ENCODE assay signal across 8 cellular contexts in the genomic region with DNA sequence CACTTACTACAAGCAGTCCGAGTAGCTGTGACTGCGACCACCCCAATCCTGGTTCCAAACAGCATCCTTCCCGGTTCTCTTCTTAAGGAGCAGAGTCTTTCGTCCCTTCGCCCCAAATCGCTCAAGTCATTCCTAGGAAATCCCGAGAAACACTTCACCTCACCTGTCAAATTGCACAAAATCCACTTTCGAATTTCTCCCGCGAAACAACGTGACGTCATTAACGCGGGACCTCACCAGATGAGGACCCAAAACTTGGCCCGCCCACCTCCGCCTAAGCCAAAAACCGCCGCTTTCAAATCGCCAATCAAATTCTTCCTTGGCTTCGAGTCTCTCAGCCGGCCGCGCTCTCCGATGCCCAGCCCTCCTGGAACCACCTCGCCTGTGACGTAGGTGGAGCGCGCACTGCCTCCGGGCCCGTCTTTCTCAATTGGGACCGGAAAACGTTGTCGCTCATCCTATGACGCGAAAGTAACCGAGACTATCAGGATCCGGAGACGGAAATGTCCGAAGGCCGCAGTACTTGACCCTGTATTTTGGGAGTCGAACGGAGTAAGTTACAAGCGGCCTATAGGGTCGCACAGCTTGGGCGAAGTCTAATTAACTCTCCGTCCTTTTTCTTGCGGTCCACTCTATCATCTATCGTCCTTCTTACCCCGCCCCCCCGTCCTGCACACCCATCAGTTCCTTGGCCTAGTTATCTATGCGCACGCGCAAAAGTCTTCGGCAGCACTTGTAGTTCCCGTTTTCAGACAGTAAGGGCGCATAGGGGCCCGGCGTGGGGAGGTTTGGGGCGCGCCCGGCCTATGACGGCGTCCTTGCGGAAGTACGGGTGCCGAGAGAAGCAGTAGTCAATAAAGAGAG. TPM values are rescaled to one million over a fixed set of nuclear protein-coding genes. Genes with fewer than 3 reads are reported as not detected.
DNase-seq lines count a peak whose midpoint lies in the region; FAIRE-seq and TF ChIP-seq lines count a peak whose summit lies in the region.

A gene (plus strand): TSS at position 456 of the 864 bp plus-strand sequence. CDS start 7,527 bp downstream, outside the sequence.
A gene with protein sequence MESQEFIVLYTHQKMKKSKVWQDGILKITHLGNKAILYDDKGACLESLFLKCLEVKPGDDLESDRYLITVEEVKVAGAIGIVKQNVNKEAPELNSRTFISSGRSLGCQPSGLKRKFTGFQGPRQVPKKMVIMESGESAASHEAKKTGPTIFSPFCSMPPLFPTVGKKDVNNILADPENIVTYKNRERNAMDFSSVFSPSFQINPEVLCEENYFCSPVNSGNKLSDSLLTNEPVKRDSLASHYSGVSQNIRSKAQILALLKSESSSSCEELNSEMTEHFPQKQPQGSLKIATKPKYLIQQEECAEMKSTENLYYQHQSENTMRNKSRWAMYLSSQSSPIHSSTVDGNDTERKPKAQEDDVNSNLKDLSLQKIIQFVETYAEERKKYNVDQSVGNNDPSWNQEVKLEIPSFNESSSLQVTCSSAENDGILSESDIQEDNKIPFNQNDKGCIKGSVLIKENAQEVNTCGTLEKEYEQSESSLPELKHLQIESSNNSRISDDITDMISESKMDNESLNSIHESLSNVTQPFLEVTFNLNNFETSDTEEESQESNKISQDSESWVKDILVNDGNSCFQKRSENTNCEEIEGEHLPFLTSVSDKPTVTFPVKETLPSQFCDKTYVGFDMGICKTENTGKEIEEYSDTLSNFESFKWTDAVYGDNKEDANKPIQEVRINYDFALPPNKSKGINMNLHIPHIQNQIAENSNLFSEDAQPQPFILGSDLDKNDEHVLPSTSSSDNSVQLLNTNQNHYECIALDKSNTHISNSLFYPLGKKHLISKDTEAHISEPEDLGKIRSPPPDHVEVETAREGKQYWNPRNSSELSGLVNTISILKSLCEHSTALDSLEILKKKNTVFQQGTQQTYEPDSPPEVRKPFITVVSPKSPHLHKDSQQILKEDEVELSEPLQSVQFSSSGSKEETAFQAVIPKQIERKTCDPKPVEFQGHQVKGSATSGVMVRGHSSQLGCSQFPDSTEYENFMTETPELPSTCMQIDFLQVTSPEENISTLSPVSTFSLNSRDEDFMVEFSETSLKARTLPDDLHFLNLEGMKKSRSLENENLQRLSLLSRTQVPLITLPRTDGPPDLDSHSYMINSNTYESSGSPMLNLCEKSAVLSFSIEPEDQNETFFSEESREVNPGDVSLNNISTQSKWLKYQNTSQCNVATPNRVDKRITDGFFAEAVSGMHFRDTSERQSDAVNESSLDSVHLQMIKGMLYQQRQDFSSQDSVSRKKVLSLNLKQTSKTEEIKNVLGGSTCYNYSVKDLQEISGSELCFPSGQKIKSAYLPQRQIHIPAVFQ (N-terminal part only) (minus strand): TSS at position 222 of the 864 bp plus-strand sequence. CDS start 3,733 bp downstream, outside the sequence.

- peak within 1 kb of the TSS; percentile 95; the same call in 1 of the 2 replicates for H3K14ac ChIP-seq in H9 (ENCODE audit: insufficient read depth, low read length)

- H3K4me1 ChIP-seq in H9 (ENCODE audit: insufficient read depth, low read length) (no peaks in the 10 kb centered on the region), stomach smooth muscle (ENCODE audit: control insufficient read depth, insufficient read depth, low read length) (peaks cover 4% of the 10 kb centered on the region)

- DNase-seq in H9 (peak; percentile 99), MG63 (peak; percentile 95), SHP77 treated with DMSO at 0.1 percent for 48 hours (lab: John Stamatoyannopoulos, UW) (peak; percentile 76), activated gamma-delta T cell (lab: John Stamatoyannopoulos, UW) (peak; percentile 92), foreskin fibroblast (peak; percentile 99 to 100), neural crest cell (ENCODE audit: low read depth, low spot score) (peak; percentile 96)

- H3K4me1 Mint-ChIP-seq in H9 (peaks cover 25% of the 10 kb centered on the region in 2 experiments), neural crest cell (peaks cover 16% of the 10 kb centered on the region)

- TF ChIP-seq CTCF in H9 (conservative IDR thresholded peaks at IDR 0.05), result peak; percentile 83
- TF ChIP-seq CTCF in foreskin fibroblast (IDR thresholded peaks at IDR 0.05; ENCODE audit: low read depth, low read length), result peak; percentile 60
- TF ChIP-seq CTCF in neural crest cell (conservative IDR thresholded peaks at IDR 0.05), result peak; percentile 80

- H4K91ac ChIP-seq in H9 (ENCODE audit: insufficient read length, low read depth, low read length), result no peak within 1 kb of the TSS

- H3K23me2 ChIP-seq in H9 (ENCODE audit: insufficient read length, low read depth, low read length, poor library complexity, severe bottlenecking), result no peaks in the 10 kb centered on the region

- H3K18ac ChIP-seq in H9 (ENCODE audit: insufficient read length, low read depth, low read length), result peak within 1 kb of the TSS; percentile 95

- H3K27me3 ChIP-seq in H9 (ENCODE audit: insufficient read depth, low read length) (no peaks in the 10 kb centered on the region), MG63 (no peaks in the 10 kb centered on the region), stomach smooth muscle (ENCODE audit: control insufficient read depth in 1 of 2, insufficient read depth in 2 of 2, low read length in 2 of 2) (no peaks in the 10 kb centered on the region)

- H3K4ac ChIP-seq in H9 (ENCODE audit: low read depth, low read length), result no peak within 1 kb of the TSS

- H3K23ac ChIP-seq in H9 (ENCODE audit: insufficient read length, low read depth, low read length), result no peak within 1 kb of the TSS

- H3K36me3 ChIP-seq in MG63 (no peaks in the 10 kb centered on the region), stomach smooth muscle (ENCODE audit: control insufficient read depth in 2 of 2, insufficient read depth in 2 of 2, low read length in 2 of 2) (no peaks in the 10 kb centered on the region)

- H2BK12ac ChIP-seq in H9 (ENCODE audit: insufficient read length, low read depth, low read length), result no peak within 1 kb of the TSS

- H3K4me3 ChIP-seq in MG63 (peak within 1 kb of the TSS; percentile 83), foreskin fibroblast (ENCODE audit: low read depth in 1 of 2, low read length in 2 of 2) (peak within 1 kb of the TSS; percentile 94 to 96), stomach smooth muscle (ENCODE audit: low read length in 2 of 2) (peak within 1 kb of the TSS; percentile 91 to 100)

- H2BK120ac ChIP-seq in H9 (ENCODE audit: low read depth, low read length, poor library complexity, severe bottlenecking), result peak within 1 kb of the TSS; percentile 98

- FAIRE-seq in G401.6 (lab: Jason Lieb, UNC), result peak; percentile 99

- peaks cover 11% of the 10 kb centered on the region for H3K79me1 ChIP-seq in H9 (ENCODE audit: insufficient read depth, low read depth, low read length, poor library complexity, severe bottlenecking)

- H3K9me3 Mint-ChIP-seq in H9 (no peaks in the 10 kb centered on the region), neural crest cell (no peaks in the 10 kb centered on the region)

- H3K9ac ChIP-seq in H9 (ENCODE audit: extremely low read depth, insufficient read length, low read length) (peak within 1 kb of the TSS; percentile 95), stomach smooth muscle (ENCODE audit: low read length in 2 of 2) (peak within 1 kb of the TSS; percentile 96 to 98)

- H3K36me3 Mint-ChIP-seq in H9 (ENCODE audit: insufficient read depth in 1 of 3, low read depth in 3 of 3), result peaks cover 8 to 30% (median 11%) of the 10 kb centered on the region in 3 experiments
- H3K36me3 Mint-ChIP-seq in neural crest cell (ENCODE audit: low read depth), result no peaks in the 10 kb centered on the region

- H4K5ac ChIP-seq in H9 (ENCODE audit: insufficient read length, low read depth, low read length), result no peak within 1 kb of the TSS

- H2BK15ac ChIP-seq in H9 (ENCODE audit: low read depth, low read length), result no peak within 1 kb of the TSS

- H2BK5ac ChIP-seq in H9 (ENCODE audit: insufficient read length, low read length), result no peak within 1 kb of the TSS

- peak within 1 kb of the TSS; percentile 84 for H3K4me2 ChIP-seq in H9 (ENCODE audit: insufficient read depth, insufficient read length, low read length)

- H3K4me3 Mint-ChIP-seq in H9 (no peak within 1 kb of the TSS), neural crest cell (no peak within 1 kb of the TSS)

- H3K56ac ChIP-seq in H9 (ENCODE audit: insufficient read length, low read depth, low read length), result peak within 1 kb of the TSS; percentile 23

- H3K9me3 ChIP-seq in H9 (ENCODE audit: control insufficient read depth, low read depth, low read length) (no peaks in the 10 kb centered on the region), MG63 (no peaks in the 10 kb centered on the region), stomach smooth muscle (ENCODE audit: control insufficient read depth in 2 of 2, low read length in 2 of 2) (no peaks in the 10 kb centered on the region)

- H4K20me1 ChIP-seq in H9 (ENCODE audit: control insufficient read depth, insufficient read depth, insufficient read length), result no peaks in the 10 kb centered on the region

- no peak within 1 kb of the TSS for H2AFZ ChIP-seq in H9 (ENCODE audit: low read length)

- H2BK20ac ChIP-seq in H9 (ENCODE audit: low read depth, low read length, poor library complexity, severe bottlenecking), result no peak within 1 kb of the TSS

- WGBS in H9 (ENCODE audit: extremely low coverage, insufficient read length, low lambda C conversion rate), result no CpG with 5 or more reads among the region's 66 CpGs

- no peak within 1 kb of the TSS for H4K8ac ChIP-seq in H9 (replicated peaks; ENCODE audit: insufficient read length, low read depth, low read length)

- H3K27ac ChIP-seq in H9 (ENCODE audit: insufficient read length, low read depth, low read length), result peak within 1 kb of the TSS; percentile 61
- peak within 1 kb of the TSS; percentile 96 for H3K27ac ChIP-seq in stomach smooth muscle (ENCODE audit: low read length)

- no peak within 1 kb of the TSS for H2AK5ac ChIP-seq in H9 (ENCODE audit: insufficient read length, low read length)

- H3K27ac Mint-ChIP-seq in H9 (peak within 1 kb of the TSS in 2 of 3 experiments; percentile 66 to 82; a peak in 3 of 7 replicates), neural crest cell (ENCODE audit: unreplicated experiment) (no peak within 1 kb of the TSS)

- H3K27me3 Mint-ChIP-seq in H9 (ENCODE audit: low read depth) (no peaks in the 10 kb centered on the region), neural crest cell (ENCODE audit: low read depth) (no peaks in the 10 kb centered on the region)

- H3T11ph ChIP-seq in H9 (ENCODE audit: low read length), result no peak within 1 kb of the TSS

- H3K79me2 ChIP-seq in H9 (ENCODE audit: insufficient read depth, low read length), result peaks cover 9% of the 10 kb centered on the region; the same call in 1 of the 2 replicates

RNA-seq across cellular contexts. Expression of the first gene that starts in this region (rescaled TPM):
- 33.8 and 37.0 TPM in 2 replicates for total RNA-seq in H9 (2021)
- 25.7 and 53.8 TPM in 2 replicates for total RNA-seq in MG63 (2014; rRNA removed; shearing (Covaris generic); ENCODE audit: low replicate concordance)
- total RNA-seq in neural crest cell, result 50.0 and 52.6 TPM in 2 replicates

RNA-seq across cellular contexts. Expression of the second gene that starts in this region (rescaled TPM):
- total RNA-seq in H9 (2021) (32.9 and 38.3 TPM in 2 replicates), neural crest cell (36.0 and 38.6 TPM in 2 replicates)
- 2.5 and 3.3 TPM in 2 replicates for total RNA-seq in MG63 (2014; rRNA removed; shearing (Covaris generic); ENCODE audit: low replicate concordance)

Comparison
In these comparisons a context has a peak if more than half of its experiments do, and no peak if none do; other contexts are left out.
1. Peak in every context shown above with its lines: DNase-seq, H3K4me3 ChIP-seq and H3K27ac ChIP-seq.